ENCODE assay signal across 1 cellular context in the genomic region with DNA sequence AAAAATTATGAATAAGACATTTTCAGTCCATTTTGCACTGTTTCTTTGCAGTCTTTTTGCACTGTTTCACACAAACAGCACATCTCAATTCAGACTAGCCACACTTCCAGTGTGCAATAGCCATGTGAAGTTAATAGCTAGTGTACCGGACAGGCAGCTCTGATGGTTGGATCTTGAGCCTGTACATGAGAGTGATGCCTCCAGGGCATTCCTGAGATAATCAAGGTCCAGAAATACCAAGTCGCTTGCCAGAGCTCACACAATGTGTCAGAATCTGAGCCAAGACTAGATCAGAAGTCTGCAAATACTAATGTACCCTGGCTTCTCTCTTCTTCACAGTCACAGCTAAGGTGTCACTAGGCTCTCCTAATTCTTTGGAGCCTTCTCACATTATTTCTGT.
TF ChIP-seq lines count a peak whose summit lies in the region.

No MANE protein-coding gene starts in this region.

TF ChIP-seq in SK-N-SH treated with all-trans-retinoic acid at 6 μM for 48 hours, 23 proteins besides CTCF, POLR2A, EP300 and RAD21 (continued from another document):
- TF ChIP-seq ZNF8 (CRISPR knock-in tag; IDR thresholded peaks at IDR 0.05) (no peak), ZFP3 (CRISPR knock-in tag; IDR thresholded peaks at IDR 0.05) (no peak), TOX (CRISPR knock-in tag; IDR thresholded peaks at IDR 0.05; ENCODE audit: borderline replicate concordance) (no peak)
- TF ChIP-seq, protein P1, sequence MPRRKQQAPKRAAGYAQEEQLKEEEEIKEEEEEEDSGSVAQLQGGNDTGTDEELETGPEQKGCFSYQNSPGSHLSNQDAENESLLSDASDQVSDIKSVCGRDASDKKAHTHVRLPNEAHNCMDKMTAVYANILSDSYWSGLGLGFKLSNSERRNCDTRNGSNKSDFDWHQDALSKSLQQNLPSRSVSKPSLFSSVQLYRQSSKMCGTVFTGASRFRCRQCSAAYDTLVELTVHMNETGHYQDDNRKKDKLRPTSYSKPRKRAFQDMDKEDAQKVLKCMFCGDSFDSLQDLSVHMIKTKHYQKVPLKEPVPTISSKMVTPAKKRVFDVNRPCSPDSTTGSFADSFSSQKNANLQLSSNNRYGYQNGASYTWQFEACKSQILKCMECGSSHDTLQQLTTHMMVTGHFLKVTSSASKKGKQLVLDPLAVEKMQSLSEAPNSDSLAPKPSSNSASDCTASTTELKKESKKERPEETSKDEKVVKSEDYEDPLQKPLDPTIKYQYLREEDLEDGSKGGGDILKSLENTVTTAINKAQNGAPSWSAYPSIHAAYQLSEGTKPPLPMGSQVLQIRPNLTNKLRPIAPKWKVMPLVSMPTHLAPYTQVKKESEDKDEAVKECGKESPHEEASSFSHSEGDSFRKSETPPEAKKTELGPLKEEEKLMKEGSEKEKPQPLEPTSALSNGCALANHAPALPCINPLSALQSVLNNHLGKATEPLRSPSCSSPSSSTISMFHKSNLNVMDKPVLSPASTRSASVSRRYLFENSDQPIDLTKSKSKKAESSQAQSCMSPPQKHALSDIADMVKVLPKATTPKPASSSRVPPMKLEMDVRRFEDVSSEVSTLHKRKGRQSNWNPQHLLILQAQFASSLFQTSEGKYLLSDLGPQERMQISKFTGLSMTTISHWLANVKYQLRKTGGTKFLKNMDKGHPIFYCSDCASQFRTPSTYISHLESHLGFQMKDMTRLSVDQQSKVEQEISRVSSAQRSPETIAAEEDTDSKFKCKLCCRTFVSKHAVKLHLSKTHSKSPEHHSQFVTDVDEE (CRISPR knock-in tag; IDR thresholded peaks at IDR 0.05): no peak
